In the genomic region with DNA sequence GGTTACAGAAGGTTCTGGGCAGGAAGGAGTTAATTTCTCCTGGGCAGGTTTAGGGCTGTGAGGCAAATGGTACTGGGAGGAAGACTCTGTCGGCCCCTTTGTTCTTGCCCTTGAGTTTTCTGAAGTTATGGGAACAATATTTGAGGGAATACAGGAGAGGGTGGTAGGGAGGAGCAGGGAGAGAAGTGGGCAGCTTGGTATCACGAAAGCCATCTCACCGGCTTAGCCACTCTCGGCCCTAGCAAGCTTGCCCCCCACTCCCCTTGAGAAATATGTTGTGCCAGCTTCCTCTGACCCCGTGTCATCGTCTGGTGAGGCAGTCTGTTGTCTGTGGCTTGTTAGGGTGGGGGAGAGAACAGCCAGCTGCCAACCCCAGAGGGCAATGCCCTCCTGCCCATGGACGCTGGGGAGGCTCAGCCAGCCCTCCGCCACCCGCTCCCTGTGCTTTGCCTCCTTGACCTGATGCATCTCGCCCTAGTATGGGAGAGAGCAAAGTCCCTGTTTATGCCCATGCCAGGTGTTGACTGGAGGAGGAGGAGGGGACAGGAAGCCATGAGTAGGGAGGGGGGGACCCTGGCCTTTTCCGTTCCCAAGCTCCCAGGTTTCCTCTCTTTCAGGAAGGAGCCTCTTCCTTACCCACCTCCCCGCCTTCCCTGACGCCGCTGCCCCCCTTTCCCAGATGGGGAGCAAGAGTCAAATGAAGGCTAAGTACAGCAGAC, we compare ENCODE assay signal across 1 cellular context.
TF ChIP-seq lines count a peak whose summit lies in the region.

No MANE protein-coding gene starts in this region.

TF ChIP-seq in HepG2, 621 proteins besides CTCF, POLR2A, EP300 and RAD21 (continued from another document and continues in another):
- TF ChIP-seq BORCS8-MEF2B (CRISPR knock-in tag; IDR thresholded peaks at IDR 0.05): peak; percentile 18; the same call in 1 of the 2 replicates
- TF ChIP-seq KDM5B (CRISPR knock-in tag; IDR thresholded peaks at IDR 0.05; ENCODE audit: borderline replicate concordance): peak; percentile 38; the same call in 1 of the 2 replicates
- TF ChIP-seq ZNF563 (CRISPR knock-in tag; IDR thresholded peaks at IDR 0.05): peak; percentile 62; the same call in 1 of the 2 replicates
- TF ChIP-seq ZNF660 (CRISPR knock-in tag; IDR thresholded peaks at IDR 0.05; ENCODE audit: borderline replicate concordance, low read depth): no peak
- no peak for TF ChIP-seq CAMTA2 (CRISPR knock-in tag; IDR thresholded peaks at IDR 0.05; ENCODE audit: borderline replicate concordance)
- peak; percentile 86 for TF ChIP-seq HDAC2 (CRISPR knock-in tag; IDR thresholded peaks at IDR 0.05)
- TF ChIP-seq, protein P1, sequence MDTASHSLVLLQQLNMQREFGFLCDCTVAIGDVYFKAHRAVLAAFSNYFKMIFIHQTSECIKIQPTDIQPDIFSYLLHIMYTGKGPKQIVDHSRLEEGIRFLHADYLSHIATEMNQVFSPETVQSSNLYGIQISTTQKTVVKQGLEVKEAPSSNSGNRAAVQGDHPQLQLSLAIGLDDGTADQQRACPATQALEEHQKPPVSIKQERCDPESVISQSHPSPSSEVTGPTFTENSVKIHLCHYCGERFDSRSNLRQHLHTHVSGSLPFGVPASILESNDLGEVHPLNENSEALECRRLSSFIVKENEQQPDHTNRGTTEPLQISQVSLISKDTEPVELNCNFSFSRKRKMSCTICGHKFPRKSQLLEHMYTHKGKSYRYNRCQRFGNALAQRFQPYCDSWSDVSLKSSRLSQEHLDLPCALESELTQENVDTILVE (CRISPR knock-in tag; IDR thresholded peaks at IDR 0.05): no peak
- TF ChIP-seq ZNF121 (CRISPR knock-in tag; IDR thresholded peaks at IDR 0.05): no peak
- TF ChIP-seq ZNF546 (CRISPR knock-in tag; conservative IDR thresholded peaks at IDR 0.05): no peak
- peak; percentile 80 for TF ChIP-seq ZC3H13 (CRISPR knock-in tag; IDR thresholded peaks at IDR 0.05)
- no peak for TF ChIP-seq ZNF780A (CRISPR knock-in tag; IDR thresholded peaks at IDR 0.05)
- TF ChIP-seq ZFP36L2 (CRISPR knock-in tag; IDR thresholded peaks at IDR 0.05): no peak
- TF ChIP-seq RFX1 (IDR thresholded peaks at IDR 0.05): no peak
- no peak for TF ChIP-seq ZNF724P (CRISPR knock-in tag; IDR thresholded peaks at IDR 0.05; ENCODE audit: borderline replicate concordance)
- TF ChIP-seq KDM1A (CRISPR knock-in tag; IDR thresholded peaks at IDR 0.05): no peak
- no peak for TF ChIP-seq SP4 (CRISPR knock-in tag; IDR thresholded peaks at IDR 0.05)
- TF ChIP-seq, protein P2, sequence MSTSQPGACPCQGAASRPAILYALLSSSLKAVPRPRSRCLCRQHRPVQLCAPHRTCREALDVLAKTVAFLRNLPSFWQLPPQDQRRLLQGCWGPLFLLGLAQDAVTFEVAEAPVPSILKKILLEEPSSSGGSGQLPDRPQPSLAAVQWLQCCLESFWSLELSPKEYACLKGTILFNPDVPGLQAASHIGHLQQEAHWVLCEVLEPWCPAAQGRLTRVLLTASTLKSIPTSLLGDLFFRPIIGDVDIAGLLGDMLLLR (CRISPR knock-in tag; IDR thresholded peaks at IDR 0.05): peak; percentile 67; the same call in 1 of the 2 replicates
- TF ChIP-seq ZNF737 (CRISPR knock-in tag; IDR thresholded peaks at IDR 0.05; ENCODE audit: borderline replicate concordance): no peak
- TF ChIP-seq ZSCAN29 (CRISPR knock-in tag; conservative IDR thresholded peaks at IDR 0.05): peak; percentile 81
- no peak for TF ChIP-seq HNRNPLL (IDR thresholded peaks at IDR 0.05; ENCODE audit: low read depth, low read length, poor library complexity, severe bottlenecking)
- TF ChIP-seq ZNF160 (CRISPR knock-in tag; IDR thresholded peaks at IDR 0.05): no peak; the same call in 1 of the 2 replicates
- TF ChIP-seq, protein P3, sequence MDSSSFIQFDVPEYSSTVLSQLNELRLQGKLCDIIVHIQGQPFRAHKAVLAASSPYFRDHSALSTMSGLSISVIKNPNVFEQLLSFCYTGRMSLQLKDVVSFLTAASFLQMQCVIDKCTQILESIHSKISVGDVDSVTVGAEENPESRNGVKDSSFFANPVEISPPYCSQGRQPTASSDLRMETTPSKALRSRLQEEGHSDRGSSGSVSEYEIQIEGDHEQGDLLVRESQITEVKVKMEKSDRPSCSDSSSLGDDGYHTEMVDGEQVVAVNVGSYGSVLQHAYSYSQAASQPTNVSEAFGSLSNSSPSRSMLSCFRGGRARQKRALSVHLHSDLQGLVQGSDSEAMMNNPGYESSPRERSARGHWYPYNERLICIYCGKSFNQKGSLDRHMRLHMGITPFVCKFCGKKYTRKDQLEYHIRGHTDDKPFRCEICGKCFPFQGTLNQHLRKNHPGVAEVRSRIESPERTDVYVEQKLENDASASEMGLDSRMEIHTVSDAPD (CRISPR knock-in tag; IDR thresholded peaks at IDR 0.05): no peak
- peak; percentile 65; the same call in 1 of the 2 replicates for TF ChIP-seq WIZ (CRISPR knock-in tag; IDR thresholded peaks at IDR 0.05)
- no peak for TF ChIP-seq ZNF3 (CRISPR knock-in tag; IDR thresholded peaks at IDR 0.05)
- TF ChIP-seq, protein P4, sequence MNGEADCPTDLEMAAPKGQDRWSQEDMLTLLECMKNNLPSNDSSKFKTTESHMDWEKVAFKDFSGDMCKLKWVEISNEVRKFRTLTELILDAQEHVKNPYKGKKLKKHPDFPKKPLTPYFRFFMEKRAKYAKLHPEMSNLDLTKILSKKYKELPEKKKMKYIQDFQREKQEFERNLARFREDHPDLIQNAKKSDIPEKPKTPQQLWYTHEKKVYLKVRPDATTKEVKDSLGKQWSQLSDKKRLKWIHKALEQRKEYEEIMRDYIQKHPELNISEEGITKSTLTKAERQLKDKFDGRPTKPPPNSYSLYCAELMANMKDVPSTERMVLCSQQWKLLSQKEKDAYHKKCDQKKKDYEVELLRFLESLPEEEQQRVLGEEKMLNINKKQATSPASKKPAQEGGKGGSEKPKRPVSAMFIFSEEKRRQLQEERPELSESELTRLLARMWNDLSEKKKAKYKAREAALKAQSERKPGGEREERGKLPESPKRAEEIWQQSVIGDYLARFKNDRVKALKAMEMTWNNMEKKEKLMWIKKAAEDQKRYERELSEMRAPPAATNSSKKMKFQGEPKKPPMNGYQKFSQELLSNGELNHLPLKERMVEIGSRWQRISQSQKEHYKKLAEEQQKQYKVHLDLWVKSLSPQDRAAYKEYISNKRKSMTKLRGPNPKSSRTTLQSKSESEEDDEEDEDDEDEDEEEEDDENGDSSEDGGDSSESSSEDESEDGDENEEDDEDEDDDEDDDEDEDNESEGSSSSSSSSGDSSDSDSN (CRISPR knock-in tag; IDR thresholded peaks at IDR 0.05): peak; percentile 71; the same call in 1 of the 2 replicates
- TF ChIP-seq SMAD9 (CRISPR knock-in tag; IDR thresholded peaks at IDR 0.05): no peak
- no peak for TF ChIP-seq TEAD2 (CRISPR knock-in tag; IDR thresholded peaks at IDR 0.05)
- no peak for TF ChIP-seq ZNF672 (CRISPR knock-in tag; IDR thresholded peaks at IDR 0.05)
- TF ChIP-seq, protein P5, sequence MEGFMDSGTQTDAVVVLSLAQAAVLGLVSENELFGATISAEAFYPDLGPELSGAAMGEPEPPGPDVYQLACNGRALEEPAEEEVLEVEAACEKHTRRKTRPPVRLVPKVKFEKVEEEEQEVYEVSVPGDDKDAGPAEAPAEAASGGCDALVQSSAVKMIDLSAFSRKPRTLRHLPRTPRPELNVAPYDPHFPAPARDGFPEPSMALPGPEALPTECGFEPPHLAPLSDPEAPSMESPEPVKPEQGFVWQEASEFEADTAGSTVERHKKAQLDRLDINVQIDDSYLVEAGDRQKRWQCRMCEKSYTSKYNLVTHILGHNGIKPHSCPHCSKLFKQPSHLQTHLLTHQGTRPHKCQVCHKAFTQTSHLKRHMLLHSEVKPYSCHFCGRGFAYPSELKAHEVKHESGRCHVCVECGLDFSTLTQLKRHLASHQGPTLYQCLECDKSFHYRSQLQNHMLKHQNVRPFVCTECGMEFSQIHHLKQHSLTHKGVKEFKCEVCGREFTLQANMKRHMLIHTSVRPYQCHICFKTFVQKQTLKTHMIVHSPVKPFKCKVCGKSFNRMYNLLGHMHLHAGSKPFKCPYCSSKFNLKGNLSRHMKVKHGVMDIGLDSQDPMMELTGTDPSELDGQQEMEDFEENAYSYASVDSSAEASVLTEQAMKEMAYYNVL (CRISPR knock-in tag; IDR thresholded peaks at IDR 0.05; ENCODE audit: borderline replicate concordance): peak; percentile 68; the same call in 1 of the 2 replicates
- no peak for TF ChIP-seq NPAS2 (CRISPR knock-in tag; IDR thresholded peaks at IDR 0.05; ENCODE audit: borderline replicate concordance)
- TF ChIP-seq FOXJ3 (CRISPR knock-in tag; IDR thresholded peaks at IDR 0.05; ENCODE audit: borderline replicate concordance): 0 out of 2 replicates have a peak, but pooled peaks have one; percentile 23
- no peak for TF ChIP-seq SCMH1 (CRISPR knock-in tag; IDR thresholded peaks at IDR 0.05; ENCODE audit: borderline replicate concordance)
- peak; percentile 69 for TF ChIP-seq NR2C2 (CRISPR knock-in tag; IDR thresholded peaks at IDR 0.05; ENCODE audit: borderline replicate concordance)
- TF ChIP-seq, protein P6, sequence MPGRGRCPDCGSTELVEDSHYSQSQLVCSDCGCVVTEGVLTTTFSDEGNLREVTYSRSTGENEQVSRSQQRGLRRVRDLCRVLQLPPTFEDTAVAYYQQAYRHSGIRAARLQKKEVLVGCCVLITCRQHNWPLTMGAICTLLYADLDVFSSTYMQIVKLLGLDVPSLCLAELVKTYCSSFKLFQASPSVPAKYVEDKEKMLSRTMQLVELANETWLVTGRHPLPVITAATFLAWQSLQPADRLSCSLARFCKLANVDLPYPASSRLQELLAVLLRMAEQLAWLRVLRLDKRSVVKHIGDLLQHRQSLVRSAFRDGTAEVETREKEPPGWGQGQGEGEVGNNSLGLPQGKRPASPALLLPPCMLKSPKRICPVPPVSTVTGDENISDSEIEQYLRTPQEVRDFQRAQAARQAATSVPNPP (CRISPR knock-in tag; IDR thresholded peaks at IDR 0.05): no peak
- TF ChIP-seq, protein P7, sequence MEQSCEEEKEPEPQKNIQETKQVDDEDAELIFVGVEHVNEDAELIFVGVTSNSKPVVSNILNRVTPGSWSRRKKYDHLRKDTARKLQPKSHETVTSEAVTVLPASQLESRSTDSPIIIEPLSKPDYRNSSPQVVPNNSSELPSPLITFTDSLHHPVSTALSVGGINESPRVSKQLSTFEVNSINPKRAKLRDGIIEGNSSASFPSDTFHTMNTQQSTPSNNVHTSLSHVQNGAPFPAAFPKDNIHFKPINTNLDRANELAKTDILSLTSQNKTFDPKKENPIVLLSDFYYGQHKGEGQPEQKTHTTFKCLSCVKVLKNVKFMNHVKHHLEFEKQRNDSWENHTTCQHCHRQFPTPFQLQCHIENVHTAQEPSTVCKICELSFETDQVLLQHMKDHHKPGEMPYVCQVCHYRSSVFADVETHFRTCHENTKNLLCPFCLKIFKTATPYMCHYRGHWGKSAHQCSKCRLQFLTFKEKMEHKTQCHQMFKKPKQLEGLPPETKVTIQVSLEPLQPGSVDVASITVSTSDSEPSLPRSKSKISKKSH (CRISPR knock-in tag; IDR thresholded peaks at IDR 0.05; ENCODE audit: borderline replicate concordance): no peak; the same call in 1 of the 2 replicates
- peak; percentile 60; the same call in 1 of the 2 replicates for TF ChIP-seq ZNF607 (CRISPR knock-in tag; IDR thresholded peaks at IDR 0.05; ENCODE audit: borderline replicate concordance)
- TF ChIP-seq, protein P8, sequence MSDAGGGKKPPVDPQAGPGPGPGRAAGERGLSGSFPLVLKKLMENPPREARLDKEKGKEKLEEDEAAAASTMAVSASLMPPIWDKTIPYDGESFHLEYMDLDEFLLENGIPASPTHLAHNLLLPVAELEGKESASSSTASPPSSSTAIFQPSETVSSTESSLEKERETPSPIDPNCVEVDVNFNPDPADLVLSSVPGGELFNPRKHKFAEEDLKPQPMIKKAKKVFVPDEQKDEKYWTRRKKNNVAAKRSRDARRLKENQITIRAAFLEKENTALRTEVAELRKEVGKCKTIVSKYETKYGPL (CRISPR knock-in tag; IDR thresholded peaks at IDR 0.05): no peak
- TF ChIP-seq CEBPB (IDR thresholded peaks at IDR 0.05; ENCODE audit: borderline replicate concordance, low read depth, low read length): no peak
- 0 out of 2 replicates have a peak, but pooled peaks have one; percentile 34 for TF ChIP-seq ZNF619 (CRISPR knock-in tag; IDR thresholded peaks at IDR 0.05)
- TF ChIP-seq, protein P9, sequence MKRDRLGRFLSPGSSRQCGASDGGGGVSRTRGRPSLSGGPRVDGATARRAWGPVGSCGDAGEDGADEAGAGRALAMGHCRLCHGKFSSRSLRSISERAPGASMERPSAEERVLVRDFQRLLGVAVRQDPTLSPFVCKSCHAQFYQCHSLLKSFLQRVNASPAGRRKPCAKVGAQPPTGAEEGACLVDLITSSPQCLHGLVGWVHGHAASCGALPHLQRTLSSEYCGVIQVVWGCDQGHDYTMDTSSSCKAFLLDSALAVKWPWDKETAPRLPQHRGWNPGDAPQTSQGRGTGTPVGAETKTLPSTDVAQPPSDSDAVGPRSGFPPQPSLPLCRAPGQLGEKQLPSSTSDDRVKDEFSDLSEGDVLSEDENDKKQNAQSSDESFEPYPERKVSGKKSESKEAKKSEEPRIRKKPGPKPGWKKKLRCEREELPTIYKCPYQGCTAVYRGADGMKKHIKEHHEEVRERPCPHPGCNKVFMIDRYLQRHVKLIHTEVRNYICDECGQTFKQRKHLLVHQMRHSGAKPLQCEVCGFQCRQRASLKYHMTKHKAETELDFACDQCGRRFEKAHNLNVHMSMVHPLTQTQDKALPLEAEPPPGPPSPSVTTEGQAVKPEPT (CRISPR knock-in tag; IDR thresholded peaks at IDR 0.05; ENCODE audit: low read depth): peak; percentile 67; the same call in 1 of the 2 replicates
- no peak for TF ChIP-seq ZNF44 (CRISPR knock-in tag; IDR thresholded peaks at IDR 0.05)
- TF ChIP-seq ADNP (CRISPR knock-in tag; IDR thresholded peaks at IDR 0.05): no peak
- TF ChIP-seq KDM6A (CRISPR knock-in tag; IDR thresholded peaks at IDR 0.05; ENCODE audit: low read depth): peak; percentile 65
- TF ChIP-seq, protein P10, sequence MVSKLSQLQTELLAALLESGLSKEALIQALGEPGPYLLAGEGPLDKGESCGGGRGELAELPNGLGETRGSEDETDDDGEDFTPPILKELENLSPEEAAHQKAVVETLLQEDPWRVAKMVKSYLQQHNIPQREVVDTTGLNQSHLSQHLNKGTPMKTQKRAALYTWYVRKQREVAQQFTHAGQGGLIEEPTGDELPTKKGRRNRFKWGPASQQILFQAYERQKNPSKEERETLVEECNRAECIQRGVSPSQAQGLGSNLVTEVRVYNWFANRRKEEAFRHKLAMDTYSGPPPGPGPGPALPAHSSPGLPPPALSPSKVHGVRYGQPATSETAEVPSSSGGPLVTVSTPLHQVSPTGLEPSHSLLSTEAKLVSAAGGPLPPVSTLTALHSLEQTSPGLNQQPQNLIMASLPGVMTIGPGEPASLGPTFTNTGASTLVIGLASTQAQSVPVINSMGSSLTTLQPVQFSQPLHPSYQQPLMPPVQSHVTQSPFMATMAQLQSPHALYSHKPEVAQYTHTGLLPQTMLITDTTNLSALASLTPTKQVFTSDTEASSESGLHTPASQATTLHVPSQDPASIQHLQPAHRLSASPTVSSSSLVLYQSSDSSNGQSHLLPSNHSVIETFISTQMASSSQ (IDR thresholded peaks at IDR 0.05; ENCODE audit: low read depth): no peak
- TF ChIP-seq, protein P10 (CRISPR knock-in tag; IDR thresholded peaks at IDR 0.05; ENCODE audit: borderline replicate concordance): peak; percentile 76
